Comparison of ENCODE assay signal across 9 cellular contexts in genomic region chr20:46586724-46587123, GRCh38. TPM values are rescaled to one million over a fixed set of nuclear protein-coding genes. Genes with fewer than 3 reads are reported as not detected.
"Had no signal": no experiment of that assay in that cellular context is flagged by ENCODE, and none has a peak within 500 bp of the region (broad histone marks: within the 10 kb centered on the region; RNA-seq: fewer than 3 reads in every experiment).

No MANE protein-coding gene starts in this region.

- H2AFZ ChIP-seq: GM23248 had no signal

- H3K9ac ChIP-seq: GM23248 had no signal

- FAIRE-seq: H54 had no signal

- H3K4me3 ChIP-seq: GM23248 had no signal

- H3K27ac ChIP-seq: GM23248, HL-60 had no signal

- DNase-seq: GM23248, GOT3, H9, HCEC 1CT, KG1 had no signal

RNA-seq across cellular contexts. Expression of gene OCSTAMP, which starts 36.3 kb away (rescaled TPM):
- total RNA-seq: GM23248, H9, HT1080 had no signal
- polyA plus RNA-seq: GM23248, IgD-negative memory B cell had no signal
